ENCODE assay signal across 9 cellular contexts in the genomic region with DNA sequence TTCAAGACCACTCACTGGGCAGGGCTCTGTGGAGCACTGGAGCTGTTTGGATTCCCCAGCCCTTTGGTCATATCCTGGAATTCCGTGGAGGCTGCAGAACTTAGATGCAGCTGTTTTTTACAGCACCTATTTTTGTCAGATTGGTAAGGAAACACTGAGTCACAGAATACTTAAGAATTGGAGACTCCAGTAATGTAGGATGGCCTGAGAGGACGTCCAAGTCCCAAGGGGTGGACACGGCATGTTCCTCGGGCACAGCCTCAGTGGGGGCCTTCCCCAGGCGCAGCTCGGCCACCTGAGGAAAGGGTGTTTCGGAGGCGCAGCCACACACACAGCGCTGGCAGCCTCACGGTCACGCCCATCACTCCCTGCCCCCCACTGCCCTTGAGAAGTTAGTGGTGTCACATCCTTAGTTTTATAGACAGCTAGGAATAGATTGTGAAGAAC. TPM values are rescaled to one million over a fixed set of nuclear protein-coding genes. Genes with fewer than 3 reads are reported as not detected.
DNase-seq lines count a peak whose midpoint lies in the region; ATAC-seq and TF ChIP-seq lines count a peak whose summit lies in the region.
"Had no signal": no experiment of that assay in that cellular context is flagged by ENCODE, and none has a peak within 500 bp of the region (broad histone marks: within the 10 kb centered on the region; RNA-seq: fewer than 3 reads in every experiment).

No MANE protein-coding gene starts in this region.

- H3K4me3 ChIP-seq in GM23248 (no peak overlapping the region), adipocyte (ENCODE audit: low read length) (no peak overlapping the region), left ventricle myocardium inferior (peak overlapping the region; percentile 8), smooth muscle cell (no peak overlapping the region)

- peak; percentile 91 for DNase-seq in GM23248
- DNase-seq in adipocyte (ENCODE audit: low read depth) = peak; percentile 55
- peak; percentile 69 for DNase-seq in left ventricle myocardium inferior
- DNase-seq in smooth muscle cell (lab: John Stamatoyannopoulos, UW; ENCODE audit: unreplicated experiment) = no peak
- DNase-seq in midbrain (lab: John Stamatoyannopoulos, UW) = no peak
- no peak for DNase-seq in superior temporal gyrus (ENCODE audit: extremely low spot score)
- DNase-seq: NCI-H345 had no signal

- peak overlapping the region; percentile 66 for H3K4me2 ChIP-seq in GM23248 (ENCODE audit: unreplicated experiment)
- peak overlapping the region; percentile 60 for H3K4me2 ChIP-seq in smooth muscle cell

- H3K9ac ChIP-seq in GM23248 (0 out of 2 replicates have a peak overlapping the region, but pooled peaks have one; percentile 2), adipocyte (ENCODE audit: low read length) (no peak overlapping the region), smooth muscle cell (ENCODE audit: low read depth) (peak overlapping the region; percentile 17)

- TF ChIP-seq CTCF in left ventricle myocardium inferior (IDR thresholded peaks at IDR 0.05; ENCODE audit: borderline replicate concordance) (no peak), smooth muscle cell (IDR thresholded peaks at IDR 0.05; ENCODE audit: borderline replicate concordance, insufficient read depth, poor library complexity, severe bottlenecking) (no peak)

- no peaks in the 10 kb centered on the region for H3K27me3 ChIP-seq in GM23248 (replicated peaks; ENCODE audit: insufficient read depth)
- H3K27me3 ChIP-seq in adipocyte (replicated peaks; ENCODE audit: control insufficient read depth, insufficient read depth, low read length) = no peaks in the 10 kb centered on the region
- no peaks in the 10 kb centered on the region for H3K27me3 ChIP-seq in left ventricle myocardium inferior (ENCODE audit: low read depth)
- no peaks in the 10 kb centered on the region for H3K27me3 ChIP-seq in smooth muscle cell (ENCODE audit: low read depth)

- no peaks in the 10 kb centered on the region for H3K9me2 ChIP-seq in GM23248 (ENCODE audit: insufficient read depth)

- H3K27ac ChIP-seq in GM23248 = peak overlapping the region; percentile 70
- H3K27ac ChIP-seq in left ventricle myocardium inferior (replicated peaks) = peak overlapping the region; percentile 89
- H3K27ac ChIP-seq in smooth muscle cell (ENCODE audit: low read depth) = peak overlapping the region; percentile 68

- ATAC-seq in GM18870 (IDR thresholded peaks at IDR 0.05; ENCODE audit: unreplicated experiment) = no peak
- no peak for ATAC-seq in GM21447 (IDR thresholded peaks at IDR 0.05; ENCODE audit: unreplicated experiment)

- intact Hi-C loops in left ventricle myocardium inferior (cut with micrococcal nuclease) = no loop called here

- 50 to 52% methylated on average over 11 of the region's 11 CpGs for WGBS in GM23248 (ENCODE audit: low coverage in 1 of 2, low lambda C conversion rate in 2 of 2, missing lambda C conversion rate in 2 of 2), 2 experiments
- WGBS in smooth muscle cell (ENCODE audit: low lambda C conversion rate) = 52% methylated on average over 11 of the region's 11 CpGs

- H3F3A ChIP-seq in GM23248 (ENCODE audit: insufficient read depth) (peaks cover 51% of the 10 kb centered on the region), smooth muscle cell (ENCODE audit: low read depth) (peaks cover 11% of the 10 kb centered on the region)

- H3K79me2 ChIP-seq in GM23248 (ENCODE audit: insufficient read depth) (no peaks in the 10 kb centered on the region), smooth muscle cell (ENCODE audit: low read depth) (no peaks in the 10 kb centered on the region)

- no peak overlapping the region for H2AFZ ChIP-seq in GM23248
- H2AFZ ChIP-seq in smooth muscle cell (ENCODE audit: low read depth) = no peak overlapping the region

- H3K9me3 ChIP-seq in GM23248 (ENCODE audit: low read depth) = no peaks in the 10 kb centered on the region
- no peaks in the 10 kb centered on the region for H3K9me3 ChIP-seq in adipocyte (ENCODE audit: control insufficient read depth, low read length)
- H3K9me3 ChIP-seq in left ventricle myocardium inferior (replicated peaks) = no peaks in the 10 kb centered on the region
- H3K9me3 ChIP-seq in smooth muscle cell (replicated peaks; ENCODE audit: low read depth) = no peaks in the 10 kb centered on the region

- H4K20me1 ChIP-seq in GM23248 (ENCODE audit: insufficient read depth) (no peaks in the 10 kb centered on the region), smooth muscle cell (ENCODE audit: low read depth) (peaks cover 2% of the 10 kb centered on the region)

- H3K36me3 ChIP-seq in GM23248 (ENCODE audit: low read depth) = peaks cover 18% of the 10 kb centered on the region; the same call in 1 of the 2 replicates
- peaks cover 23% of the 10 kb centered on the region for H3K36me3 ChIP-seq in adipocyte (ENCODE audit: control insufficient read depth, insufficient read depth, low read length, severe bottlenecking)
- H3K36me3 ChIP-seq in left ventricle myocardium inferior = peaks cover 17% of the 10 kb centered on the region
- no peaks in the 10 kb centered on the region for H3K36me3 ChIP-seq in smooth muscle cell (ENCODE audit: low read depth)

- peaks cover 22% of the 10 kb centered on the region for H3K4me1 ChIP-seq in GM23248 (ENCODE audit: insufficient read depth)
- H3K4me1 ChIP-seq in adipocyte (ENCODE audit: control insufficient read depth, insufficient read depth, low read length) = peaks cover 27% of the 10 kb centered on the region
- H3K4me1 ChIP-seq in left ventricle myocardium inferior = peaks cover 51% of the 10 kb centered on the region
- peaks cover 18% of the 10 kb centered on the region for H3K4me1 ChIP-seq in smooth muscle cell (ENCODE audit: low read depth)

- in situ Hi-C loops in GM23248 (cut with MboI) = no loop called here

RNA-seq across cellular contexts. Expression of gene PLD6, which starts 14.8 kb away (rescaled TPM):
- 0.65 and 2.0 TPM in 2 replicates for total RNA-seq in GM23248 (2014; rRNA removed; shearing (Covaris generic))
- polyA plus RNA-seq in GM23248 (2016; fragmentation: Nextera tagmentation; extraction: Ambion mirVana) = 0.85 and 1.0 TPM in 2 replicates
- total RNA-seq in left ventricle myocardium inferior = 7.3 TPM
- total RNA-seq in smooth muscle cell = 0.18 and 0.49 TPM in 2 replicates
- 0.26 and 1.4 TPM in 2 replicates for polyA plus RNA-seq in smooth muscle cell

RNA-seq across cellular contexts. Expression of gene FLCN, which starts 45.6 kb away (rescaled TPM):
- 12.0 and 21.5 TPM in 2 replicates for total RNA-seq in GM23248 (2014; rRNA removed; shearing (Covaris generic))
- 7.3 and 10.0 TPM in 2 replicates for polyA plus RNA-seq in GM23248 (2016; fragmentation: Nextera tagmentation; extraction: Ambion mirVana)
- 46.6 TPM for total RNA-seq in left ventricle myocardium inferior
- 13.0 and 15.1 TPM in 2 replicates for total RNA-seq in smooth muscle cell
- polyA plus RNA-seq in smooth muscle cell = 7.6 and 11.8 TPM in 2 replicates

Comparison
In these comparisons a context has a peak if more than half of its experiments do, and no peak if none do; other contexts are left out.
1. DNase-seq: peak in GM23248 (single experiment), adipocyte (single experiment) and left ventricle myocardium inferior (single experiment); none in smooth muscle cell (single experiment), midbrain (single experiment) and superior temporal gyrus (single experiment).
2. Peak in every context shown above with its lines, with median percentiles within 50 percentile points of each other: H3K27ac ChIP-seq.